ENCODE assay signal across 11 cellular contexts in genomic region chr1:9766759-9767442, GRCh38. TPM values are rescaled to one million over a fixed set of nuclear protein-coding genes. Genes with fewer than 3 reads are reported as not detected.
A peak's percentile ranks its signal among the peaks of the same experiment; 100 is the strongest.
DNase-seq lines count a peak whose midpoint lies in the region; ATAC-seq and FAIRE-seq lines count a peak whose summit lies in the region.
"Had no signal": no experiment of that assay in that cellular context is flagged by ENCODE, and none has a peak within 500 bp of the region (broad histone marks: within the 10 kb centered on the region; RNA-seq: fewer than 3 reads in every experiment).

No MANE protein-coding gene starts in this region.

- no peaks in the 10 kb centered on the region for H3K9me3 ChIP-seq in esophagus (ENCODE audit: control insufficient read depth in 2 of 2, insufficient read depth in 1 of 2, low read depth in 1 of 2, low read length in 1 of 2)

- peak; percentile 97 for FAIRE-seq in RCC 7860 (lab: Jason Lieb, UNC)

- DNase-seq in Daoy (ENCODE audit: low read depth) (peak; percentile 93), RCC 7860 (ENCODE audit: low spot score) (peak; percentile 97), renal cortical epithelial cell (ENCODE audit: low read depth) (peak; percentile 100), SHP77 treated with DMSO at 0.1 percent for 48 hours (lab: John Stamatoyannopoulos, UW) (no peak), NCI-H510A (lab: John Stamatoyannopoulos, UW) (no peak)
- DNase-seq in activated CD8-positive, alpha-beta memory T cell treated with anti-CD3 and anti-CD28 coated beads, Interleukin-2, amount 50 U/mL, for 4 hours = no peak
- DNase-seq: activated CD4-positive, alpha-beta memory T cell treated with anti-CD3 and anti-CD28 coated beads for 36 hours; cerebellar nuclear complex; stimulated activated CD4-positive, alpha-beta T cell treated with anti-CD3 and anti-CD28 coated beads, Interleukin-4, amount 100 ng/mL, for 1 hour had no signal

- no peak overlapping the region for H3K4me3 ChIP-seq in esophagus (ENCODE audit: low read depth in 1 of 2, low read length in 2 of 2)

- no peaks in the 10 kb centered on the region for H3K27me3 ChIP-seq in esophagus (ENCODE audit: control insufficient read depth in 1 of 2, insufficient read depth in 2 of 2, low read length in 2 of 2)

- ATAC-seq in GM21737 (IDR thresholded peaks at IDR 0.05; ENCODE audit: unreplicated experiment) = no peak

- peaks cover 0 to 3% of the 10 kb centered on the region in 2 donors for H3K36me3 ChIP-seq in esophagus (ENCODE audit: control insufficient read depth in 2 of 2, insufficient read depth in 2 of 2, low read length in 1 of 2)

- H3K4me1 ChIP-seq in esophagus (ENCODE audit: control insufficient read depth in 2 of 2, insufficient read depth in 2 of 2, low read length in 1 of 2) = peaks cover 0 to 2% of the 10 kb centered on the region in 2 donors

- WGBS in esophagus, 2 donors = 77 to 83% methylated on average over 15 of the region's 15 CpGs

- peak overlapping the region; percentile 67 to 83 for H3K27ac ChIP-seq in esophagus (ENCODE audit: low read depth in 2 of 2, low read length in 1 of 2)

RNA-seq across cellular contexts. Expression of gene CLSTN1, which starts 56.9 kb away (rescaled TPM):
- total RNA-seq in Daoy (2014; rRNA removed; shearing (Covaris generic)) = 37.5 and 41.7 TPM in 2 replicates
- polyA plus RNA-seq in esophagus = 10 to 100 TPM; 45.8 to 55.4 TPM
- 92.9 and 178 TPM in 2 replicates for total RNA-seq in renal cortical epithelial cell

Comparison
In these comparisons a context has a peak if more than half of its experiments do, and no peak if none do; other contexts are left out.
1. DNase-seq: peak in Daoy (single experiment), RCC 7860 (single experiment) and renal cortical epithelial cell (single experiment); none in SHP77 treated with DMSO at 0.1 percent for 48 hours (single experiment), NCI-H510A (single experiment) and activated CD8-positive, alpha-beta memory T cell treated with anti-CD3 and anti-CD28 coated beads, Interleukin-2, amount 50 U/mL, for 4 hours (single experiment).